Comparison of ENCODE assay signal across 22 cellular contexts in genomic region chr1:240498335-240498734, GRCh38.
DNase-seq lines count a peak whose midpoint lies in the region; ATAC-seq, FAIRE-seq and TF ChIP-seq lines count a peak whose summit lies in the region.
"Had no signal": no experiment of that assay in that cellular context is flagged by ENCODE, and none has a peak within 500 bp of the region (broad histone marks: within the 10 kb centered on the region; RNA-seq: fewer than 3 reads in every experiment).

No MANE protein-coding gene starts in this region.

- H3K27me3 Mint-ChIP-seq in GM23338 (ENCODE audit: insufficient read depth, low read depth, poor library complexity): peaks cover 2% of the 10 kb centered on the region
- no peaks in the 10 kb centered on the region for H3K27me3 Mint-ChIP-seq in activated CD4-positive, alpha-beta memory T cell treated with anti-CD3 and anti-CD28 coated beads, Interleukin-2, amount 10 ng/mL, durations not matched to agents 7 days and 5 days

- no peaks in the 10 kb centered on the region for H3K36me3 Mint-ChIP-seq in GM23338 (ENCODE audit: low read depth)
- no peaks in the 10 kb centered on the region for H3K36me3 Mint-ChIP-seq in activated CD4-positive, alpha-beta memory T cell treated with anti-CD3 and anti-CD28 coated beads, Interleukin-2, amount 10 ng/mL, durations not matched to agents 7 days and 5 days (ENCODE audit: low read depth)
- H3K36me3 Mint-ChIP-seq: CD8-positive, alpha-beta T cell had no signal

- CTCF ChIA-PET in A549 (lab: Yijun Ruan, JAX): interaction anchor here (0.6 to 1.7 kb wide), 2 partner anchors 11 to 15 kb away, joined by 3 read pairs; no protein-coding TSS in a partner anchor
- CTCF ChIA-PET in activated CD4-positive, alpha-beta memory T cell treated with anti-CD3 and anti-CD28 coated beads, Interleukin-2, amount 10 ng/mL, durations not matched to agents 7 days and 5 days (lab: Charles Lee): no interaction called here

- H3K4me2 ChIP-seq in A549 (no peak overlapping the region), GM23338 (no peak overlapping the region), parathyroid adenoma (ENCODE audit: low read length) (peak overlapping the region; percentile 12)

- TF ChIP-seq EP300 in A549 (IDR thresholded peaks at IDR 0.05): no peak

- no peak for TF ChIP-seq RAD21 in A549 (conservative IDR thresholded peaks at IDR 0.05 in 1 of 2, IDR thresholded peaks at IDR 0.05 in 1 of 2)

- H3K9me3 ChIP-seq in A549 (no peaks in the 10 kb centered on the region), parathyroid adenoma (ENCODE audit: control insufficient read depth, low read length) (no peaks in the 10 kb centered on the region)

- TF ChIP-seq CTCF in A549 (IDR thresholded peaks at IDR 0.05) (no peak), GM23338 (conservative IDR thresholded peaks at IDR 0.05; ENCODE audit: low read depth in 2 of 2) (no peak), parathyroid adenoma (IDR thresholded peaks at IDR 0.05) (no peak)

- H3K4me1 Mint-ChIP-seq in GM23338: no peaks in the 10 kb centered on the region
- H3K4me1 Mint-ChIP-seq in activated CD4-positive, alpha-beta memory T cell treated with anti-CD3 and anti-CD28 coated beads, Interleukin-2, amount 10 ng/mL, durations not matched to agents 7 days and 5 days: peaks cover 21% of the 10 kb centered on the region

- H3K79me2 ChIP-seq in GM23338 (replicated peaks; ENCODE audit: insufficient read depth): no peaks in the 10 kb centered on the region
- no peaks in the 10 kb centered on the region for H3K79me2 ChIP-seq in parathyroid adenoma

- H3K27me3 ChIP-seq in GM23338 (ENCODE audit: insufficient read depth): peaks cover 5% of the 10 kb centered on the region; the same call in 1 of the 2 replicates
- no peaks in the 10 kb centered on the region for H3K27me3 ChIP-seq in parathyroid adenoma (ENCODE audit: control insufficient read depth, insufficient read depth, low read length)
- H3K27me3 ChIP-seq: SJSA1 had no signal

- H3K9me3 Mint-ChIP-seq in GM23338: no peaks in the 10 kb centered on the region
- H3K9me3 Mint-ChIP-seq in activated CD4-positive, alpha-beta memory T cell treated with anti-CD3 and anti-CD28 coated beads, Interleukin-2, amount 10 ng/mL, durations not matched to agents 7 days and 5 days: peaks cover 14% of the 10 kb centered on the region
- H3K9me3 Mint-ChIP-seq: H9 had no signal

- H3K27ac Mint-ChIP-seq in GM23338: no peak overlapping the region
- H3K27ac Mint-ChIP-seq in activated CD4-positive, alpha-beta memory T cell treated with anti-CD3 and anti-CD28 coated beads, Interleukin-2, amount 10 ng/mL, durations not matched to agents 7 days and 5 days: no peak overlapping the region
- H3K27ac Mint-ChIP-seq: CD8-positive, alpha-beta T cell; H9 had no signal

- no peak overlapping the region for H3K4me3 Mint-ChIP-seq in GM23338
- H3K4me3 Mint-ChIP-seq in activated CD4-positive, alpha-beta memory T cell treated with anti-CD3 and anti-CD28 coated beads, Interleukin-2, amount 10 ng/mL, durations not matched to agents 7 days and 5 days: no peak overlapping the region
- H3K4me3 Mint-ChIP-seq: CD8-positive, alpha-beta T cell; H9 had no signal

- H3K4me1 ChIP-seq in A549 (peaks cover 13% of the 10 kb centered on the region), GM23338 (ENCODE audit: insufficient read depth) (peaks cover 4% of the 10 kb centered on the region; the same call in 1 of the 2 replicates), parathyroid adenoma (no peaks in the 10 kb centered on the region)

- peaks cover 7% of the 10 kb centered on the region for H3K9me2 ChIP-seq in GM23338 (ENCODE audit: insufficient read depth)

- no peak for DNase-seq in A549 (ENCODE audit: low read depth in 1 of 2, low spot score in 1 of 2)
- DNase-seq in GM23338 (ENCODE audit: low spot score): no peak
- DNase-seq in ecto neural progenitor cell (ENCODE audit: low spot score): peak; percentile 46
- DNase-seq in stimulated activated CD4-positive, alpha-beta T cell treated with anti-CD3 and anti-CD28 coated beads, Interleukin-12 subunit alpha, Interleukin-12 subunit beta, amount 100 ng/mL, for 4 hours: no peak
- no peak for DNase-seq in activated CD4-positive, alpha-beta memory T cell treated with anti-CD3 and anti-CD28 coated beads, Interleukin-2, amount 10 ng/mL, durations not matched to agents 7 days and 5 days
- no peak for DNase-seq in NCI-H2227 (lab: John Stamatoyannopoulos, UW; ENCODE audit: unreplicated experiment)
- DNase-seq: Calu3; CD8-positive, alpha-beta T cell; H9; Karpas-422; NCI-H1092; NCI-H1436 treated with DMSO at 0.1 percent for 48 hours; NCI-H2029; NCI-H446 treated with DMSO at 0.1 percent for 48 hours; SW 1271 had no signal

- ATAC-seq in A549 (no peak), GM23338 (no peak), GM21825 (IDR thresholded peaks at IDR 0.05; ENCODE audit: unreplicated experiment) (no peak)
- ATAC-seq: CD8-positive, alpha-beta T cell had no signal

- POLR2A ChIA-PET in A549 (lab: Yijun Ruan, JAX): no interaction called here
- POLR2A ChIA-PET in activated CD4-positive, alpha-beta memory T cell treated with anti-CD3 and anti-CD28 coated beads, Interleukin-2, amount 10 ng/mL, durations not matched to agents 7 days and 5 days (lab: Charles Lee): interaction anchor here (0.9 kb wide), 1 partner anchor 113 kb away, joined by 3 read pairs; no protein-coding TSS in a partner anchor

- no peak overlapping the region for H3K4me3 ChIP-seq in A549
- no peak overlapping the region for H3K4me3 ChIP-seq in GM23338
- no peak overlapping the region for H3K4me3 ChIP-seq in parathyroid adenoma (ENCODE audit: low read depth, low read length)
- H3K4me3 ChIP-seq: SJSA1 had no signal

- H3K9ac ChIP-seq in parathyroid adenoma: no peak overlapping the region

- 0 out of 2 replicates have a peak, but pooled peaks cover 5% of the 10 kb centered on the region for H3F3A ChIP-seq in GM23338 (replicated peaks; ENCODE audit: low read depth)

- H3K36me3 ChIP-seq in GM23338 (ENCODE audit: insufficient read depth) (no peaks in the 10 kb centered on the region), parathyroid adenoma (ENCODE audit: control insufficient read depth, insufficient read depth, low read length) (no peaks in the 10 kb centered on the region)
- H3K36me3 ChIP-seq: SJSA1 had no signal

- H2AFZ ChIP-seq in GM23338 (peak overlapping the region; percentile 81; the same call in 1 of the 2 replicates), parathyroid adenoma (no peak overlapping the region)

- H3K27ac ChIP-seq in A549 (peak overlapping the region; percentile 45 to 76; a peak in 4 of 6 replicates), GM23338 (ENCODE audit: low read depth) (no peak overlapping the region), parathyroid adenoma (no peak overlapping the region)
- H3K27ac ChIP-seq: HL-60, RWPE1 had no signal

- TF ChIP-seq POLR2A in A549 (IDR thresholded peaks at IDR 0.05; ENCODE audit: low read length): no peak

- H4K20me1 ChIP-seq in GM23338 (replicated peaks; ENCODE audit: insufficient read depth): no peaks in the 10 kb centered on the region

- no peak for FAIRE-seq in A549 (lab: Jason Lieb, UNC)
- FAIRE-seq: A204.1, GM12892 had no signal

- 93% methylated on average over 8 of the region's 8 CpGs for WGBS in A549 (ENCODE audit: missing lambda C conversion rate)

TF ChIP-seq in A549, 52 proteins besides CTCF, POLR2A, EP300 and RAD21:
- no peak for TF ChIP-seq SREBF2 (IDR thresholded peaks at IDR 0.05)
- no peak for TF ChIP-seq HOXB5 (CRISPR knock-in tag; IDR thresholded peaks at IDR 0.05)

TF ChIP-seq in GM23338, 12 proteins besides CTCF, POLR2A, EP300 and RAD21 (continues in another document):
- TF ChIP-seq ZNF331 (CRISPR knock-in tag; IDR thresholded peaks at IDR 0.05; ENCODE audit: low read depth): no peak
- no peak for TF ChIP-seq EZH2phosphoT487 (IDR thresholded peaks at IDR 0.05; ENCODE audit: unreplicated experiment)
- TF ChIP-seq NANOG (IDR thresholded peaks at IDR 0.05; ENCODE audit: borderline replicate concordance): no peak
- no peak for TF ChIP-seq STAT1 (IDR thresholded peaks at IDR 0.05; ENCODE audit: unreplicated experiment)
- TF ChIP-seq POLR2AphosphoS5 (IDR thresholded peaks at IDR 0.05; ENCODE audit: low read depth): no peak
- TF ChIP-seq CREB1 (CRISPR knock-in tag; IDR thresholded peaks at IDR 0.05; ENCODE audit: low read depth): no peak
- TF ChIP-seq ZNF114 (CRISPR knock-in tag; IDR thresholded peaks at IDR 0.05): no peak
- no peak for TF ChIP-seq EZH2 (IDR thresholded peaks at IDR 0.05; ENCODE audit: low read depth, unreplicated experiment)
- TF ChIP-seq, protein P1, sequence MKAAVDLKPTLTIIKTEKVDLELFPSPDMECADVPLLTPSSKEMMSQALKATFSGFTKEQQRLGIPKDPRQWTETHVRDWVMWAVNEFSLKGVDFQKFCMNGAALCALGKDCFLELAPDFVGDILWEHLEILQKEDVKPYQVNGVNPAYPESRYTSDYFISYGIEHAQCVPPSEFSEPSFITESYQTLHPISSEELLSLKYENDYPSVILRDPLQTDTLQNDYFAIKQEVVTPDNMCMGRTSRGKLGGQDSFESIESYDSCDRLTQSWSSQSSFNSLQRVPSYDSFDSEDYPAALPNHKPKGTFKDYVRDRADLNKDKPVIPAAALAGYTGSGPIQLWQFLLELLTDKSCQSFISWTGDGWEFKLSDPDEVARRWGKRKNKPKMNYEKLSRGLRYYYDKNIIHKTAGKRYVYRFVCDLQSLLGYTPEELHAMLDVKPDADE (IDR thresholded peaks at IDR 0.05): no peak
- TF ChIP-seq, protein P2, sequence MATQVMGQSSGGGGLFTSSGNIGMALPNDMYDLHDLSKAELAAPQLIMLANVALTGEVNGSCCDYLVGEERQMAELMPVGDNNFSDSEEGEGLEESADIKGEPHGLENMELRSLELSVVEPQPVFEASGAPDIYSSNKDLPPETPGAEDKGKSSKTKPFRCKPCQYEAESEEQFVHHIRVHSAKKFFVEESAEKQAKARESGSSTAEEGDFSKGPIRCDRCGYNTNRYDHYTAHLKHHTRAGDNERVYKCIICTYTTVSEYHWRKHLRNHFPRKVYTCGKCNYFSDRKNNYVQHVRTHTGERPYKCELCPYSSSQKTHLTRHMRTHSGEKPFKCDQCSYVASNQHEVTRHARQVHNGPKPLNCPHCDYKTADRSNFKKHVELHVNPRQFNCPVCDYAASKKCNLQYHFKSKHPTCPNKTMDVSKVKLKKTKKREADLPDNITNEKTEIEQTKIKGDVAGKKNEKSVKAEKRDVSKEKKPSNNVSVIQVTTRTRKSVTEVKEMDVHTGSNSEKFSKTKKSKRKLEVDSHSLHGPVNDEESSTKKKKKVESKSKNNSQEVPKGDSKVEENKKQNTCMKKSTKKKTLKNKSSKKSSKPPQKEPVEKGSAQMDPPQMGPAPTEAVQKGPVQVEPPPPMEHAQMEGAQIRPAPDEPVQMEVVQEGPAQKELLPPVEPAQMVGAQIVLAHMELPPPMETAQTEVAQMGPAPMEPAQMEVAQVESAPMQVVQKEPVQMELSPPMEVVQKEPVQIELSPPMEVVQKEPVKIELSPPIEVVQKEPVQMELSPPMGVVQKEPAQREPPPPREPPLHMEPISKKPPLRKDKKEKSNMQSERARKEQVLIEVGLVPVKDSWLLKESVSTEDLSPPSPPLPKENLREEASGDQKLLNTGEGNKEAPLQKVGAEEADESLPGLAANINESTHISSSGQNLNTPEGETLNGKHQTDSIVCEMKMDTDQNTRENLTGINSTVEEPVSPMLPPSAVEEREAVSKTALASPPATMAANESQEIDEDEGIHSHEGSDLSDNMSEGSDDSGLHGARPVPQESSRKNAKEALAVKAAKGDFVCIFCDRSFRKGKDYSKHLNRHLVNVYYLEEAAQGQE (IDR thresholded peaks at IDR 0.05; ENCODE audit: unreplicated experiment): no peak

Comparison
In these comparisons a context has a peak if more than half of its experiments do, and no peak if none do; other contexts are left out.
1. H3K27ac ChIP-seq: peak in A549 (2 of 2); none in GM23338 (single experiment) and parathyroid adenoma (single experiment).